9 cellular contexts compared by ENCODE assay signal in genomic region chr22:44697423-44698179, GRCh38. TPM values are rescaled to one million over a fixed set of nuclear protein-coding genes. Genes with fewer than 3 reads are reported as not detected.
DNase-seq lines count a peak whose midpoint lies in the region; ATAC-seq, FAIRE-seq and TF ChIP-seq lines count a peak whose summit lies in the region.
"Had no signal": no experiment of that assay in that cellular context is flagged by ENCODE, and none has a peak within 500 bp of the region (broad histone marks: within the 10 kb centered on the region; RNA-seq: fewer than 3 reads in every experiment).

No MANE protein-coding gene starts in this region.

- peak overlapping the region; percentile 40 for H3K14ac ChIP-seq in trophoblast cell (ENCODE audit: low read length)

- H3K27me3 ChIP-seq in SJCRH30 (no peaks in the 10 kb centered on the region), trophoblast cell (ENCODE audit: insufficient read depth, low read length) (no peaks in the 10 kb centered on the region), tibial nerve (no peaks in the 10 kb centered on the region)

- peak overlapping the region; percentile 79 for H4K91ac ChIP-seq in trophoblast cell (ENCODE audit: low read depth, low read length)

- TF ChIP-seq POLR2A in tibial nerve (IDR thresholded peaks at IDR 0.05) = no peak

- H3K36me3 ChIP-seq in SJCRH30 (no peaks in the 10 kb centered on the region), trophoblast cell (ENCODE audit: control insufficient read depth in 1 of 2, insufficient read depth in 2 of 2, low read length in 2 of 2) (no peaks in the 10 kb centered on the region), tibial nerve (no peaks in the 10 kb centered on the region)

- no peak for TF ChIP-seq EP300 in tibial nerve (IDR thresholded peaks at IDR 0.05)

- H3K79me1 ChIP-seq in trophoblast cell (ENCODE audit: low read length) = peaks cover 24% of the 10 kb centered on the region

- DNase-seq in HEK293T (ENCODE audit: extremely low spot score) = peak; percentile 84
- peak; percentile 73 to 82 for DNase-seq in SJCRH30
- DNase-seq in activated effector memory CD4-positive, alpha-beta T cell treated with anti-CD3 and anti-CD28 coated beads, Interleukin-2, amount 50 U/mL, for 16 hours = peak; percentile 95
- DNase-seq in frontal cortex (ENCODE audit: low spot score in 2 of 2) = peak; percentile 65 to 80
- DNase-seq in trophoblast cell = peak; percentile 78 to 86
- DNase-seq in tibial nerve (ENCODE audit: low spot score in 2 of 2) = peak; percentile 69 to 78

- H3K18ac ChIP-seq in trophoblast cell (ENCODE audit: low read length) = peak overlapping the region; percentile 49

- no peak overlapping the region for H3K4me2 ChIP-seq in trophoblast cell (ENCODE audit: low read length)

- no peak overlapping the region for H4K12ac ChIP-seq in trophoblast cell (ENCODE audit: low read depth, low read length)

- FAIRE-seq in frontal cortex (lab: Jason Lieb, UNC) = no peak

- no peaks in the 10 kb centered on the region for H3K9me3 ChIP-seq in SJCRH30 (replicated peaks)
- peaks cover 2% of the 10 kb centered on the region for H3K9me3 ChIP-seq in trophoblast cell (ENCODE audit: insufficient read depth, low read depth, low read length)
- no peaks in the 10 kb centered on the region for H3K9me3 ChIP-seq in tibial nerve

- H2BK12ac ChIP-seq in trophoblast cell (ENCODE audit: low read length) = peak overlapping the region; percentile 84

- peak overlapping the region; percentile 30 for H4K8ac ChIP-seq in trophoblast cell (ENCODE audit: low read depth, low read length)

- H2AK5ac ChIP-seq in trophoblast cell (ENCODE audit: low read length) = peak overlapping the region; percentile 85

- peaks cover 3% of the 10 kb centered on the region for H3K79me2 ChIP-seq in trophoblast cell (ENCODE audit: control insufficient read depth, insufficient read depth, low read length, poor library complexity)

- peaks cover 31% of the 10 kb centered on the region for H3K4me1 ChIP-seq in SJCRH30
- H3K4me1 ChIP-seq in trophoblast cell (ENCODE audit: control insufficient read depth in 1 of 2, insufficient read depth in 2 of 2, low read length in 2 of 2) = peaks cover 23 to 24% of the 10 kb centered on the region in 2 experiments
- H3K4me1 ChIP-seq in tibial nerve = peaks cover 0 to 48% (median 13%) of the 10 kb centered on the region in 4 donors

- TF ChIP-seq CTCF in C4-2B (conservative IDR thresholded peaks at IDR 0.05) (peak; percentile 98), tibial nerve (IDR thresholded peaks at IDR 0.05) (peak; percentile 81 to 97 (median 89))

- H3K27ac ChIP-seq in C4-2B (no peak overlapping the region; the same call in 1 of the 2 replicates), SJCRH30 (peak overlapping the region; percentile 70; the same call in 1 of the 2 replicates), trophoblast cell (ENCODE audit: low read depth, low read length) (no peak overlapping the region), tibial nerve (peak overlapping the region; percentile 68 to 94 (median 80))

- no peak overlapping the region for H3K4ac ChIP-seq in trophoblast cell (ENCODE audit: low read depth, low read length)

- H2AFZ ChIP-seq in trophoblast cell (ENCODE audit: insufficient read depth, low read length, poor library complexity) = no peak overlapping the region

- H2BK5ac ChIP-seq in trophoblast cell (ENCODE audit: low read depth, low read length, poor library complexity) = peak overlapping the region; percentile 28

- POLR2A ChIA-PET in HEK293T (lab: Yijun Ruan, JAX) = no interaction called here

- H2BK120ac ChIP-seq in trophoblast cell (ENCODE audit: insufficient read depth, low read length, poor library complexity) = peak overlapping the region; percentile 78

- no peak overlapping the region for H3K9ac ChIP-seq in trophoblast cell (ENCODE audit: low read length)

- H3K4me3 ChIP-seq in SJCRH30 (no peak overlapping the region), trophoblast cell (ENCODE audit: low read depth, low read length) (no peak overlapping the region), tibial nerve (no peak overlapping the region)

- WGBS in trophoblast cell (ENCODE audit: extremely low coverage, insufficient coverage, insufficient read length) = no CpG with 5 or more reads among the region's 22 CpGs
- WGBS in tibial nerve, 2 donors = 30 to 46% methylated on average over 11 to 19 of the region's 22 CpGs

- CTCF ChIA-PET in HEK293T (lab: Yijun Ruan, JAX) = interaction anchor here (0.6 kb wide), 2 partner anchors 94 to 340 kb away, joined by 3 to 4 read pairs; no protein-coding TSS in a partner anchor

- no peak overlapping the region for H3K23ac ChIP-seq in trophoblast cell (ENCODE audit: low read length)

- no peak for ATAC-seq in GM19452 (IDR thresholded peaks at IDR 0.05; ENCODE audit: unreplicated experiment)

TF ChIP-seq in HEK293T, 16 proteins besides CTCF, POLR2A, EP300 and RAD21:
- TF ChIP-seq L3MBTL2 (conservative IDR thresholded peaks at IDR 0.05) (no peak), FOXA1 (IDR thresholded peaks at IDR 0.05) (no peak), SUZ12 (IDR thresholded peaks at IDR 0.05) (no peak), ELF4 (IDR thresholded peaks at IDR 0.05) (no peak), FOXM1 (IDR thresholded peaks at IDR 0.05; ENCODE audit: borderline replicate concordance) (no peak), LEF1 (IDR thresholded peaks at IDR 0.05; ENCODE audit: borderline replicate concordance) (no peak), CTBP1 (IDR thresholded peaks at IDR 0.05; ENCODE audit: borderline replicate concordance) (no peak), HDGF (IDR thresholded peaks at IDR 0.05; ENCODE audit: borderline replicate concordance) (no peak), ZNF384 (IDR thresholded peaks at IDR 0.05) (no peak), FOXK2 (IDR thresholded peaks at IDR 0.05) (no peak), ARNT (IDR thresholded peaks at IDR 0.05) (no peak), SP1 (IDR thresholded peaks at IDR 0.05) (no peak), NFRKB (IDR thresholded peaks at IDR 0.05) (no peak), BHLHE40 (IDR thresholded peaks at IDR 0.05; ENCODE audit: borderline replicate concordance) (no peak), TARDBP (IDR thresholded peaks at IDR 0.05) (no peak)
- TF ChIP-seq, protein P1, sequence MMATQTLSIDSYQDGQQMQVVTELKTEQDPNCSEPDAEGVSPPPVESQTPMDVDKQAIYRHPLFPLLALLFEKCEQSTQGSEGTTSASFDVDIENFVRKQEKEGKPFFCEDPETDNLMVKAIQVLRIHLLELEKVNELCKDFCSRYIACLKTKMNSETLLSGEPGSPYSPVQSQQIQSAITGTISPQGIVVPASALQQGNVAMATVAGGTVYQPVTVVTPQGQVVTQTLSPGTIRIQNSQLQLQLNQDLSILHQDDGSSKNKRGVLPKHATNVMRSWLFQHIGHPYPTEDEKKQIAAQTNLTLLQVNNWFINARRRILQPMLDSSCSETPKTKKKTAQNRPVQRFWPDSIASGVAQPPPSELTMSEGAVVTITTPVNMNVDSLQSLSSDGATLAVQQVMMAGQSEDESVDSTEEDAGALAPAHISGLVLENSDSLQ (IDR thresholded peaks at IDR 0.05) = no peak

RNA-seq across cellular contexts. Expression of gene PRR5, which starts 4.4 kb away (rescaled TPM):
- total RNA-seq in SJCRH30 (2014; rRNA removed; shearing (Covaris generic)) = 41.6 and 43.7 TPM in 2 replicates
- total RNA-seq in frontal cortex (10.6 TPM), tibial nerve (10 to 100 TPM; 40.4 to 68.4 (median 42.5) TPM)
- polyA plus RNA-seq in trophoblast cell (2013) = 60.6 and 63.8 TPM in 2 replicates

RNA-seq across cellular contexts. Expression of gene ARHGAP8, which starts 54.8 kb away (rescaled TPM):
- total RNA-seq in SJCRH30 (2014; rRNA removed; shearing (Covaris generic)) = 19.4 and 32.4 TPM in 2 replicates
- 1.2 TPM for total RNA-seq in frontal cortex
- polyA plus RNA-seq in trophoblast cell (2013) = 56.7 and 58.2 TPM in 2 replicates
- total RNA-seq in tibial nerve = 1 to 10 TPM; 1.7 to 5.7 (median 3.0) TPM
- polyA plus RNA-seq: IgD-negative memory B cell had no signal

Comparison
In these comparisons a context has a peak if more than half of its experiments do, and no peak if none do; other contexts are left out.
1. H3K27ac ChIP-seq: peak in SJCRH30 (single experiment) and tibial nerve (4 of 4); none in C4-2B (single experiment) and trophoblast cell (single experiment).
2. Peak in every context shown above with its lines, with median percentiles within 50 percentile points of each other: DNase-seq.